In genomic region chr15:72231066-72231846, GRCh38 we compare ENCODE assay signal across 1 cellular context.
TF ChIP-seq lines count a peak whose summit lies in the region.

Gene PKM, minus strand, starts transcription at chr15:72231190. Its CDS starts 12,093 bp downstream, at chr15:72219097.

TF ChIP-seq in HepG2, 621 proteins besides CTCF, POLR2A, EP300 and RAD21 (continued from another document and continues in another):
- TF ChIP-seq, protein P1, sequence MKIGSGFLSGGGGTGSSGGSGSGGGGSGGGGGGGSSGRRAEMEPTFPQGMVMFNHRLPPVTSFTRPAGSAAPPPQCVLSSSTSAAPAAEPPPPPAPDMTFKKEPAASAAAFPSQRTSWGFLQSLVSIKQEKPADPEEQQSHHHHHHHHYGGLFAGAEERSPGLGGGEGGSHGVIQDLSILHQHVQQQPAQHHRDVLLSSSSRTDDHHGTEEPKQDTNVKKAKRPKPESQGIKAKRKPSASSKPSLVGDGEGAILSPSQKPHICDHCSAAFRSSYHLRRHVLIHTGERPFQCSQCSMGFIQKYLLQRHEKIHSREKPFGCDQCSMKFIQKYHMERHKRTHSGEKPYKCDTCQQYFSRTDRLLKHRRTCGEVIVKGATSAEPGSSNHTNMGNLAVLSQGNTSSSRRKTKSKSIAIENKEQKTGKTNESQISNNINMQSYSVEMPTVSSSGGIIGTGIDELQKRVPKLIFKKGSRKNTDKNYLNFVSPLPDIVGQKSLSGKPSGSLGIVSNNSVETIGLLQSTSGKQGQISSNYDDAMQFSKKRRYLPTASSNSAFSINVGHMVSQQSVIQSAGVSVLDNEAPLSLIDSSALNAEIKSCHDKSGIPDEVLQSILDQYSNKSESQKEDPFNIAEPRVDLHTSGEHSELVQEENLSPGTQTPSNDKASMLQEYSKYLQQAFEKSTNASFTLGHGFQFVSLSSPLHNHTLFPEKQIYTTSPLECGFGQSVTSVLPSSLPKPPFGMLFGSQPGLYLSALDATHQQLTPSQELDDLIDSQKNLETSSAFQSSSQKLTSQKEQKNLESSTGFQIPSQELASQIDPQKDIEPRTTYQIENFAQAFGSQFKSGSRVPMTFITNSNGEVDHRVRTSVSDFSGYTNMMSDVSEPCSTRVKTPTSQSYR (CRISPR knock-in tag; IDR thresholded peaks at IDR 0.05; ENCODE audit: borderline replicate concordance) = peak; percentile 63; the same call in 1 of the 2 replicates
- TF ChIP-seq, protein P2, sequence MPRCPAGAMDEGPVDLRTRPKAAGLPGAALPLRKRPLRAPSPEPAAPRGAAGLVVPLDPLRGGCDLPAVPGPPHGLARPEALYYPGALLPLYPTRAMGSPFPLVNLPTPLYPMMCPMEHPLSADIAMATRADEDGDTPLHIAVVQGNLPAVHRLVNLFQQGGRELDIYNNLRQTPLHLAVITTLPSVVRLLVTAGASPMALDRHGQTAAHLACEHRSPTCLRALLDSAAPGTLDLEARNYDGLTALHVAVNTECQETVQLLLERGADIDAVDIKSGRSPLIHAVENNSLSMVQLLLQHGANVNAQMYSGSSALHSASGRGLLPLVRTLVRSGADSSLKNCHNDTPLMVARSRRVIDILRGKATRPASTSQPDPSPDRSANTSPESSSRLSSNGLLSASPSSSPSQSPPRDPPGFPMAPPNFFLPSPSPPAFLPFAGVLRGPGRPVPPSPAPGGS (CRISPR knock-in tag; IDR thresholded peaks at IDR 0.05) = peak; percentile 89; the same call in 1 of the 2 replicates
- TF ChIP-seq, protein P3, sequence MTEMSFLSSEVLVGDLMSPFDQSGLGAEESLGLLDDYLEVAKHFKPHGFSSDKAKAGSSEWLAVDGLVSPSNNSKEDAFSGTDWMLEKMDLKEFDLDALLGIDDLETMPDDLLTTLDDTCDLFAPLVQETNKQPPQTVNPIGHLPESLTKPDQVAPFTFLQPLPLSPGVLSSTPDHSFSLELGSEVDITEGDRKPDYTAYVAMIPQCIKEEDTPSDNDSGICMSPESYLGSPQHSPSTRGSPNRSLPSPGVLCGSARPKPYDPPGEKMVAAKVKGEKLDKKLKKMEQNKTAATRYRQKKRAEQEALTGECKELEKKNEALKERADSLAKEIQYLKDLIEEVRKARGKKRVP (CRISPR knock-in tag; IDR thresholded peaks at IDR 0.05) = peak in 1 of 2 experiments; percentile 64; a peak in 2 of 4 replicates
- no peak for TF ChIP-seq AKNA (CRISPR knock-in tag; IDR thresholded peaks at IDR 0.05; ENCODE audit: borderline replicate concordance)
- peak; percentile 29; the same call in 1 of the 2 replicates for TF ChIP-seq ZNF891 (CRISPR knock-in tag; IDR thresholded peaks at IDR 0.05)
- TF ChIP-seq, protein P4, sequence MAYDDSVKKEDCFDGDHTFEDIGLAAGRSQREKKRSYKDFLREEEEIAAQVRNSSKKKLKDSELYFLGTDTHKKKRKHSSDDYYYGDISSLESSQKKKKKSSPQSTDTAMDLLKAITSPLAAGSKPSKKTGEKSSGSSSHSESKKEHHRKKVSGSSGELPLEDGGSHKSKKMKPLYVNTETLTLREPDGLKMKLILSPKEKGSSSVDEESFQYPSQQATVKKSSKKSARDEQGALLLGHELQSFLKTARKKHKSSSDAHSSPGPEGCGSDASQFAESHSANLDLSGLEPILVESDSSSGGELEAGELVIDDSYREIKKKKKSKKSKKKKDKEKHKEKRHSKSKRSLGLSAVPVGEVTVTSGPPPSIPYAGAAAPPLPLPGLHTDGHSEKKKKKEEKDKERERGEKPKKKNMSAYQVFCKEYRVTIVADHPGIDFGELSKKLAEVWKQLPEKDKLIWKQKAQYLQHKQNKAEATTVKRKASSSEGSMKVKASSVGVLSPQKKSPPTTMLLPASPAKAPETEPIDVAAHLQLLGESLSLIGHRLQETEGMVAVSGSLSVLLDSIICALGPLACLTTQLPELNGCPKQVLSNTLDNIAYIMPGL (CRISPR knock-in tag; IDR thresholded peaks at IDR 0.05; ENCODE audit: borderline replicate concordance in 1 of 2, low read depth in 1 of 2) = peak; percentile 72 to 91
- TF ChIP-seq, protein P5, sequence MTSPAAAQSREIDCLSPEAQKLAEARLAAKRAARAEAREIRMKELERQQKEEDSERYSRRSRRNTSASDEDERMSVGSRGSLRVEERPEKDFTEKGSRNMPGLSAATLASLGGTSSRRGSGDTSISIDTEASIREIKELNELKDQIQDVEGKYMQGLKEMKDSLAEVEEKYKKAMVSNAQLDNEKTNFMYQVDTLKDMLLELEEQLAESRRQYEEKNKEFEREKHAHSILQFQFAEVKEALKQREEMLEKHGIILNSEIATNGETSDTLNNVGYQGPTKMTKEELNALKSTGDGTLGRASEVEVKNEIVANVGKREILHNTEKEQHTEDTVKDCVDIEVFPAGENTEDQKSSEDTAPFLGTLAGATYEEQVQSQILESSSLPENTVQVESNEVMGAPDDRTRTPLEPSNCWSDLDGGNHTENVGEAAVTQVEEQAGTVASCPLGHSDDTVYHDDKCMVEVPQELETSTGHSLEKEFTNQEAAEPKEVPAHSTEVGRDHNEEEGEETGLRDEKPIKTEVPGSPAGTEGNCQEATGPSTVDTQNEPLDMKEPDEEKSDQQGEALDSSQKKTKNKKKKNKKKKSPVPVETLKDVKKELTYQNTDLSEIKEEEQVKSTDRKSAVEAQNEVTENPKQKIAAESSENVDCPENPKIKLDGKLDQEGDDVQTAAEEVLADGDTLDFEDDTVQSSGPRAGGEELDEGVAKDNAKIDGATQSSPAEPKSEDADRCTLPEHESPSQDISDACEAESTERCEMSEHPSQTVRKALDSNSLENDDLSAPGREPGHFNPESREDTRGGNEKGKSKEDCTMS (CRISPR knock-in tag; conservative IDR thresholded peaks at IDR 0.05) = no peak
- TF ChIP-seq POLR2AphosphoS5 (IDR thresholded peaks at IDR 0.05; ENCODE audit: low read depth, low read length) = peak; percentile 95
- peak; percentile 93; the same call in 1 of the 2 replicates for TF ChIP-seq ZNF451 (CRISPR knock-in tag; IDR thresholded peaks at IDR 0.05)
- TF ChIP-seq CHD4 (IDR thresholded peaks at IDR 0.05; ENCODE audit: borderline replicate concordance, low read length) = no peak
- TF ChIP-seq, protein P6, sequence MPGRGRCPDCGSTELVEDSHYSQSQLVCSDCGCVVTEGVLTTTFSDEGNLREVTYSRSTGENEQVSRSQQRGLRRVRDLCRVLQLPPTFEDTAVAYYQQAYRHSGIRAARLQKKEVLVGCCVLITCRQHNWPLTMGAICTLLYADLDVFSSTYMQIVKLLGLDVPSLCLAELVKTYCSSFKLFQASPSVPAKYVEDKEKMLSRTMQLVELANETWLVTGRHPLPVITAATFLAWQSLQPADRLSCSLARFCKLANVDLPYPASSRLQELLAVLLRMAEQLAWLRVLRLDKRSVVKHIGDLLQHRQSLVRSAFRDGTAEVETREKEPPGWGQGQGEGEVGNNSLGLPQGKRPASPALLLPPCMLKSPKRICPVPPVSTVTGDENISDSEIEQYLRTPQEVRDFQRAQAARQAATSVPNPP (CRISPR knock-in tag; IDR thresholded peaks at IDR 0.05) = peak; percentile 13; the same call in 1 of the 2 replicates
- TF ChIP-seq NFE2L1 (CRISPR knock-in tag; IDR thresholded peaks at IDR 0.05; ENCODE audit: borderline replicate concordance) = no peak
- TF ChIP-seq, protein P7, sequence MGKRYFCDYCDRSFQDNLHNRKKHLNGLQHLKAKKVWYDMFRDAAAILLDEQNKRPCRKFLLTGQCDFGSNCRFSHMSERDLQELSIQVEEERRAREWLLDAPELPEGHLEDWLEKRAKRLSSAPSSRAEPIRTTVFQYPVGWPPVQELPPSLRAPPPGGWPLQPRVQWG (CRISPR knock-in tag; IDR thresholded peaks at IDR 0.05; ENCODE audit: borderline replicate concordance, low read depth) = no peak
- peak; percentile 81 for TF ChIP-seq THAP11 (CRISPR knock-in tag; IDR thresholded peaks at IDR 0.05)
- no peak for TF ChIP-seq ZNF382 (CRISPR knock-in tag; IDR thresholded peaks at IDR 0.05; ENCODE audit: borderline replicate concordance)
- TF ChIP-seq ZMYM3 (CRISPR knock-in tag; IDR thresholded peaks at IDR 0.05) = no peak
- no peak for TF ChIP-seq MLXIP (CRISPR knock-in tag; IDR thresholded peaks at IDR 0.05; ENCODE audit: borderline replicate concordance)
- TF ChIP-seq ZNF629 (CRISPR knock-in tag; conservative IDR thresholded peaks at IDR 0.05) = 0 out of 2 replicates have a peak, but pooled peaks have one; percentile 36
- no peak for TF ChIP-seq PRPF4 (IDR thresholded peaks at IDR 0.05; ENCODE audit: low read depth, low read length, poor library complexity, severe bottlenecking)
- TF ChIP-seq ZNF260 (CRISPR knock-in tag; IDR thresholded peaks at IDR 0.05; ENCODE audit: borderline replicate concordance, low read depth) = no peak
- TF ChIP-seq ZBTB14 (CRISPR knock-in tag; IDR thresholded peaks at IDR 0.05) = peak; percentile 73
- TF ChIP-seq KDM3A (CRISPR knock-in tag; IDR thresholded peaks at IDR 0.05; ENCODE audit: low read depth) = peak; percentile 74; the same call in 1 of the 2 replicates
- no peak for TF ChIP-seq ZNF256 (CRISPR knock-in tag; conservative IDR thresholded peaks at IDR 0.05)
- TF ChIP-seq TP53 (CRISPR knock-in tag; conservative IDR thresholded peaks at IDR 0.05) = no peak; the same call in 1 of the 2 replicates
- TF ChIP-seq GZF1 (CRISPR knock-in tag; IDR thresholded peaks at IDR 0.05) = no peak
- no peak for TF ChIP-seq MEF2D (CRISPR knock-in tag; IDR thresholded peaks at IDR 0.05)
- no peak for TF ChIP-seq TOE1 (CRISPR knock-in tag; IDR thresholded peaks at IDR 0.05)
- peak; percentile 63; the same call in 1 of the 2 replicates for TF ChIP-seq MTA1 (CRISPR knock-in tag; IDR thresholded peaks at IDR 0.05; ENCODE audit: borderline replicate concordance)
- TF ChIP-seq, protein P8, sequence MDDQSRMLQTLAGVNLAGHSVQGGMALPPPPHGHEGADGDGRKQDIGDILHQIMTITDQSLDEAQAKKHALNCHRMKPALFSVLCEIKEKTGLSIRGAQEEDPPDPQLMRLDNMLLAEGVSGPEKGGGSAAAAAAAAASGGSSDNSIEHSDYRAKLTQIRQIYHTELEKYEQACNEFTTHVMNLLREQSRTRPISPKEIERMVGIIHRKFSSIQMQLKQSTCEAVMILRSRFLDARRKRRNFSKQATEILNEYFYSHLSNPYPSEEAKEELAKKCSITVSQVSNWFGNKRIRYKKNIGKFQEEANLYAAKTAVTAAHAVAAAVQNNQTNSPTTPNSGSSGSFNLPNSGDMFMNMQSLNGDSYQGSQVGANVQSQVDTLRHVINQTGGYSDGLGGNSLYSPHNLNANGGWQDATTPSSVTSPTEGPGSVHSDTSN (CRISPR knock-in tag; IDR thresholded peaks at IDR 0.05; ENCODE audit: borderline replicate concordance) = peak; percentile 30; the same call in 1 of the 2 replicates
